In the genomic region with DNA sequence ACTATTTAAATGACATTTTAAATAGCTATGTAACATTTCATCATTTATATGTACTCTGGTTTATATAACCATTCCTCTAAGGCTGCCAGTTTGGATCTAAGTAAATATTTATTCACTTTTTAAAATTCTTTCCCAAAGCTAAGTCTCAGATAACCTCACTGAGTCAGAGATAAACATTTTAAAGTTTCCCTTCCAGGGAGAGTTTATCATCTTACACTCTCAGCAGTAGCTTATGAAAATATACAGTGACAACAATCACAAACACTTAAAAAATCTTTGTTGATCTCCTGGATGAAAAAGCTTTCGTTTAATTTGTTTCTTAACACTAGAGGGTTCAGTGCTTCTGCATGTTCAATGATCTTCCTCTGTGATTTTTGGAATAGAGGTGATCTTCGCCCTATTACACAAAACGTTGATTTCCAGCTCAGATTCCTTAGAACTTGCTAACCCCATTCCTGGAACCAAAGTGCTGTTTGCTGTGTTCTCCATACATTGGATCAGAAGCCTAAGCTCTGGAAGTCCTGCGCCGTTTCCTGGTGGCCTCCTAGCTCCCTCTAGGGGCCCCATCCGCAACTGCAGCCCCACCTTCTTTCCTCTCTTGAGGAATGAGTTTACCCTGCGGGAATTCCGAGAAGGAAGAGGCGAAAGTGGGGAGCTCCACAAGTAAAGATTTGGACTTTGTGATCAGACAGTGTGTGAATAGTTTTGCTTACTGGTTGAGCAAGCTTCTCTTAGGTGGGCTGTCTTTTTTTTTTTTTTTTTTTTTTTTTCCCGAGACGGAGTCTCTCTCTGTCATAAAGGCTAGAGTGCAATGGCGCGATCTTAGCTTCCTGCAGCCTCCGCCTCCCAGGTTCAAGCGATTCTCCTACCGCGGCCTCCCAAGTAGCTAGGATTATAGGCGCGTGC, we compare ENCODE assay signal across 8 cellular contexts. TPM values are rescaled to one million over a fixed set of nuclear protein-coding genes. Genes with fewer than 3 reads are reported as not detected.
DNase-seq lines count a peak whose midpoint lies in the region; ATAC-seq, FAIRE-seq and TF ChIP-seq lines count a peak whose summit lies in the region.

No MANE protein-coding gene starts in this region.

- dilution Hi-C loops in IMR-90 (cut with HindIII; ENCODE audit: low sequenced_read_pairs, unreplicated experiment), result no loop called here

- H2AK9ac ChIP-seq in IMR-90 (replicated peaks; ENCODE audit: low read depth, low read length, poor library complexity), result peak overlapping the region; percentile 37

- intact Hi-C loops in IMR-90 (cut with micrococcal nuclease) (loop anchor here (1.0 to 5.0 kb wide), 4 partner anchors 8 to 620 kb away; partner anchors contain the start of gene TMEM158), HepG2 (cut with micrococcal nuclease; ENCODE audit: unreplicated experiment) (loop anchor here (5.0 kb wide), 1 partner anchor 48 kb away; no protein-coding TSS in a partner anchor), stomach (cut with DNase I; ENCODE audit: low total_unique reads) (loop anchor here (5.0 kb wide), 2 partner anchors 68 to 148 kb away; partner anchors contain the start of gene LIMD1)

- H3K4me1 Mint-ChIP-seq in chondrocyte (ENCODE audit: low read depth), result peaks cover 35% of the 10 kb centered on the region

- no peaks in the 10 kb centered on the region for H3K79me2 ChIP-seq in HepG2 (ENCODE audit: insufficient read depth, low read length)

- peak overlapping the region; percentile 55 for H3K23ac ChIP-seq in IMR-90 (ENCODE audit: low read depth, low read length)

- peak overlapping the region; percentile 82 for H4K91ac ChIP-seq in IMR-90 (ENCODE audit: insufficient read depth, low read depth, low read length)

- peak; percentile 84 for ATAC-seq in IMR-90 (ENCODE audit: low read depth)
- peak; percentile 81 for ATAC-seq in HepG2
- no peak for ATAC-seq in HG02973 (IDR thresholded peaks at IDR 0.05; ENCODE audit: unreplicated experiment)
- no peak for ATAC-seq in HG02840 (IDR thresholded peaks at IDR 0.05; ENCODE audit: low FRiP score, unreplicated experiment)

- H4K20me1 ChIP-seq in IMR-90 (ENCODE audit: insufficient read depth, low read length) (peaks cover 18% of the 10 kb centered on the region; the same call in 1 of the 2 replicates), HepG2 (ENCODE audit: insufficient read depth, low read length) (no peaks in the 10 kb centered on the region; the same call in 1 of the 2 replicates)

- peak overlapping the region; percentile 83 for H3K27ac Mint-ChIP-seq in chondrocyte (ENCODE audit: unreplicated experiment)

- H3K9me3 Mint-ChIP-seq in chondrocyte (ENCODE audit: low read depth), result no peaks in the 10 kb centered on the region

- POLR2A ChIA-PET in IMR-90 (lab: Charles Lee; ENCODE audit: unreplicated experiment), result interaction anchor here (0.7 to 0.9 kb wide), 3 partner anchors 64 to 604 kb away, joined by 4 to 6 read pairs (median 5); no protein-coding TSS in a partner anchor
- POLR2A ChIA-PET in HepG2 (lab: Yijun Ruan, JAX), result interaction anchor here (0.6 to 1.6 kb wide), 10 partner anchors 13 to 335 kb away, joined by 3 to 9 read pairs (median 4); partner anchors contain the start of genes LIMD1 and SACM1L

- TF ChIP-seq RAD21 in IMR-90 (IDR thresholded peaks at IDR 0.05; ENCODE audit: low read length) (peak; percentile 75), HepG2 (CRISPR knock-in tag; IDR thresholded peaks at IDR 0.05) (peak; percentile 66)

- H3K4me1 ChIP-seq in IMR-90 (ENCODE audit: control insufficient read depth, insufficient read depth, low read length) (peaks cover 24% of the 10 kb centered on the region), HepG2 (ENCODE audit: insufficient read depth, low read length) (peaks cover 38% of the 10 kb centered on the region), stomach (peaks cover 17 to 50% (median 30%) of the 10 kb centered on the region in 4 donors)

- H3K27me3 ChIP-seq in IMR-90 (ENCODE audit: control insufficient read depth, insufficient read depth, low read length), result no peaks in the 10 kb centered on the region
- H3K27me3 ChIP-seq in HepG2 (ENCODE audit: control insufficient read depth in 1 of 2, insufficient read depth in 2 of 2, low read length in 2 of 2), result no peaks in the 10 kb centered on the region
- no peaks in the 10 kb centered on the region for H3K27me3 ChIP-seq in stomach

- H4K8ac ChIP-seq in IMR-90 (ENCODE audit: low read depth in 2 of 2, low read length in 2 of 2), result peak overlapping the region; percentile 0 to 43; a peak in 3 of 4 replicates

- H3K4me3 ChIP-seq in IMR-90 (ENCODE audit: insufficient read depth, low read depth, low read length), result no peak overlapping the region
- H3K4me3 ChIP-seq in HepG2 (replicated peaks in 1 of 3; ENCODE audit: insufficient read depth in 1 of 3, low read depth in 2 of 3, low read length in 3 of 3), result no peak overlapping the region
- no peak overlapping the region for H3K4me3 ChIP-seq in stomach

- peak overlapping the region; percentile 86 for H3K4ac ChIP-seq in IMR-90 (ENCODE audit: low read depth, low read length)

- TF ChIP-seq CTCF in IMR-90 (conservative IDR thresholded peaks at IDR 0.05; ENCODE audit: low read depth, low read length) (peak; percentile 92), chondrocyte (IDR thresholded peaks at IDR 0.05) (peak; percentile 90), HepG2 (CRISPR knock-in tag; IDR thresholded peaks at IDR 0.05) (peak; percentile 88), stomach (IDR thresholded peaks at IDR 0.05) (peak in 5 of 7 experiments; percentile 84 to 97 (median 88))

- peak overlapping the region; percentile 99 for H2AK5ac ChIP-seq in IMR-90 (ENCODE audit: low read depth, low read length)

- H3K27me3 Mint-ChIP-seq in chondrocyte (ENCODE audit: low read depth), result no peaks in the 10 kb centered on the region

- H3K4me2 ChIP-seq in IMR-90 (ENCODE audit: low read depth, low read length), result peak overlapping the region; percentile 32; the same call in 1 of the 2 replicates
- H3K4me2 ChIP-seq in HepG2 (ENCODE audit: low read depth, low read length), result no peak overlapping the region

- CTCF ChIA-PET in IMR-90 (lab: Yijun Ruan, JAX) (interaction anchor here (0.5 to 2.3 kb wide), 40 partner anchors 9 to 624 kb away, joined by 3 to 11 read pairs (median 3); partner anchors contain the start of gene LIMD1), HepG2 (lab: Yijun Ruan, JAX; ENCODE audit: low intra/inter-chr PET ratio, low total read pairs) (interaction anchor here (1.1 to 3.6 kb wide), 3 partner anchors 66 to 149 kb away, joined by 5 to 21 read pairs (median 10); partner anchors contain the start of gene LIMD1)

- FAIRE-seq in HepG2 (lab: Jason Lieb, UNC), result peak; percentile 66

- H2BK15ac ChIP-seq in IMR-90 (ENCODE audit: low read depth, low read length), result 0 out of 3 replicates have a peak overlapping the region, but pooled peaks have one; percentile 92

- WGBS in IMR-90 (ENCODE audit: extremely low coverage in 2 of 2, insufficient read length in 1 of 2), 2 experiments, result 95% methylated on average over 4 of the region's 19 CpGs; no CpG with 5 or more reads in 1 of the 2 experiments
- 56% methylated on average over 19 of the region's 19 CpGs for WGBS in HepG2 (ENCODE audit: low lambda C conversion rate)
- WGBS in stomach, 5 donors, result 55 to 64% (median 60%) methylated on average over 19 of the region's 19 CpGs

- no TSS peak for BruUV-seq in IMR-90 (replicated peaks; lab: Mats Ljungman, UMichigan)
- BruUV-seq in HepG2 (replicated peaks; lab: Mats Ljungman, UMichigan), result no TSS peak

- H3K36me3 ChIP-seq in IMR-90 (ENCODE audit: control insufficient read depth, insufficient read depth, low read length) (no peaks in the 10 kb centered on the region; the same call in 1 of the 2 replicates), HepG2 (replicated peaks in 1 of 2; ENCODE audit: control insufficient read depth in 1 of 2, insufficient read depth in 2 of 2, low read length in 2 of 2) (peaks cover 0 to 4% of the 10 kb centered on the region in 2 experiments; a peak in 1 of 5 replicates), stomach (peaks cover 0 to 5% (median 2%) of the 10 kb centered on the region in 4 donors)

- H3K36me3 Mint-ChIP-seq in chondrocyte (ENCODE audit: low read depth), result no peaks in the 10 kb centered on the region

- DNase-seq in DMS 273 (lab: John Stamatoyannopoulos, UW; ENCODE audit: unreplicated experiment), result peak; percentile 83
- peak; percentile 97 for DNase-seq in IMR-90
- DNase-seq in T-helper 9 cell, result peak; percentile 41
- DNase-seq in chondrocyte (ENCODE audit: low spot score), result no peak
- peak; percentile 81 for DNase-seq in HepG2 (ENCODE audit: low spot score)
- peak; percentile 84 for DNase-seq in stomach

- TF ChIP-seq POLR2A in IMR-90 (IDR thresholded peaks at IDR 0.05; ENCODE audit: low read depth, low read length), result no peak
- TF ChIP-seq POLR2A in HepG2 (IDR thresholded peaks at IDR 0.05; ENCODE audit: insufficient read depth in 1 of 2, low read depth in 2 of 2, low read length in 2 of 2), result no peak
- TF ChIP-seq POLR2A in stomach (IDR thresholded peaks at IDR 0.05), result no peak

- peak overlapping the region; percentile 88 for H4K5ac ChIP-seq in IMR-90 (ENCODE audit: low read depth, low read length)

- peak overlapping the region; percentile 38; the same call in 1 of the 2 replicates for H3K14ac ChIP-seq in IMR-90 (replicated peaks; ENCODE audit: low read depth, low read length)

- H2AFZ ChIP-seq in IMR-90 (replicated peaks; ENCODE audit: low read length, poor library complexity) (no peak overlapping the region), HepG2 (ENCODE audit: low read length) (no peak overlapping the region)

- TF ChIP-seq EP300 in HepG2 (IDR thresholded peaks at IDR 0.05; ENCODE audit: low read depth in 2 of 2, low read length in 2 of 2) (no peak), HepG2 (CRISPR knock-in tag; IDR thresholded peaks at IDR 0.05; ENCODE audit: borderline replicate concordance) (no peak), stomach (IDR thresholded peaks at IDR 0.05) (no peak)

- no peak overlapping the region for H3K4me3 Mint-ChIP-seq in chondrocyte (ENCODE audit: unreplicated experiment)

- H2BK20ac ChIP-seq in IMR-90 (ENCODE audit: low read depth, low read length), result peak overlapping the region; percentile 86

- H3K9ac ChIP-seq in IMR-90 (ENCODE audit: low read depth, low read length) (no peak overlapping the region), HepG2 (ENCODE audit: insufficient read depth, low read depth, low read length) (no peak overlapping the region)

- H3K27ac ChIP-seq in IMR-90 (ENCODE audit: insufficient read depth, low read length) (peak overlapping the region; percentile 96), HepG2 (ENCODE audit: extremely low read length, insufficient read depth, low read length) (no peak overlapping the region), stomach (peak overlapping the region in 3 of 5 donors; percentile 12 to 52 (median 47))

- peak overlapping the region; percentile 60 for H2BK120ac ChIP-seq in IMR-90 (ENCODE audit: low read depth, low read length)

- H3K79me1 ChIP-seq in IMR-90 (ENCODE audit: low read depth in 1 of 2, low read length in 2 of 2), result peaks cover 31 to 66% of the 10 kb centered on the region in 2 experiments

- peaks cover 2% of the 10 kb centered on the region; the same call in 1 of the 2 replicates for H3K9me3 ChIP-seq in IMR-90 (ENCODE audit: control insufficient read depth, insufficient read depth, low read length)
- no peaks in the 10 kb centered on the region for H3K9me3 ChIP-seq in HepG2 (ENCODE audit: low read length)
- H3K9me3 ChIP-seq in stomach, result no peaks in the 10 kb centered on the region

- H3K9me1 ChIP-seq in IMR-90 (ENCODE audit: insufficient read depth, low read length), result peaks cover 18% of the 10 kb centered on the region

- in situ Hi-C loops in IMR-90 (cut with MboI; ENCODE audit: low sequenced_read_pairs), result loop anchor here (5.0 to 10.0 kb wide), 4 partner anchors 65 to 623 kb away; partner anchors contain the start of gene LIMD1
- in situ Hi-C loops in HepG2 (cut with HindIII; ENCODE audit: extremely low pct_ligation_motif_present, low pct_unique_long_range_greater_than_20kb), result loop anchor here (5.0 to 10.0 kb wide), 3 partner anchors 68 to 435 kb away; partner anchors contain the start of genes LIMD1 and TMEM158

- H3K56ac ChIP-seq in IMR-90 (ENCODE audit: extremely low read depth, insufficient read depth, low read length), result 0 out of 2 replicates have a peak overlapping the region, but pooled peaks have one; percentile 7

- peak overlapping the region; percentile 96 for H3K18ac ChIP-seq in IMR-90 (ENCODE audit: low read depth, low read length)

- H2BK5ac ChIP-seq in IMR-90 (ENCODE audit: low read depth, low read length, poor library complexity, severe bottlenecking), result peak overlapping the region; percentile 90

RNA-seq across cellular contexts. Expression of gene SACM1L, which starts 29.3 kb away (rescaled TPM):
- 40.9 and 44.2 TPM in 2 replicates for total RNA-seq in IMR-90 (2012; rRNA removed)
- polyA plus RNA-seq in IMR-90 (2012; rRNA removed), result 12.8 and 19.0 TPM in 2 replicates
- polyA plus RNA-seq in IMR-90 (2012; cell fraction: cytosol; rRNA removed), result 1.8 and 2.5 TPM in 2 replicates
- polyA plus RNA-seq in IMR-90 (2012; cell fraction: nucleus; rRNA removed; ENCODE audit: low replicate concordance), result 7.0 and 36.5 TPM in 2 replicates
- 34.2 to 44.1 TPM (median 34.5 TPM) in 3 replicates for total RNA-seq in chondrocyte
- total RNA-seq in HepG2 (2016; rRNA removed; fragmentation: Illumina TruSeq; extraction: Trizol), result 27.8 and 37.4 TPM in 2 replicates
- 4.8 and 5.9 TPM in 2 replicates for total RNA-seq in HepG2 (2016; cell fraction: cytosol; rRNA removed; fragmentation: Illumina TruSeq; extraction: Trizol; ENCODE audit: low read depth)
- total RNA-seq in HepG2 (2016; cell fraction: insoluble cytoplasmic fraction; rRNA removed; fragmentation: Illumina TruSeq; extraction: Trizol), result 27.1 and 39.1 TPM in 2 replicates
- 9.6 and 11.6 TPM in 2 replicates for total RNA-seq in HepG2 (2016; cell fraction: membrane; rRNA removed; fragmentation: Illumina TruSeq; extraction: Trizol)
- total RNA-seq in HepG2 (2016; cell fraction: nucleus; rRNA removed; fragmentation: Illumina TruSeq; extraction: Trizol), result 42.5 and 44.3 TPM in 2 replicates
- polyA plus RNA-seq in HepG2 (2011; rRNA removed), result 12.0 and 15.1 TPM in 2 replicates
- 3.8 and 6.6 TPM in 2 replicates for polyA plus RNA-seq in HepG2 (2011; cell fraction: cytosol; rRNA removed)
- 12.4 and 14.3 TPM in 2 replicates for polyA plus RNA-seq in HepG2 (2011; cell fraction: nucleus; rRNA removed)
- 16.5 and 20.6 TPM in 2 replicates for polyA plus RNA-seq in HepG2 (2012)
- polyA plus RNA-seq in HepG2 (2016; cell fraction: cytosol; fragmentation: Illumina TruSeq; extraction: Trizol; ENCODE audit: low read depth), result 1.5 and 1.7 TPM in 2 replicates
- polyA plus RNA-seq in HepG2 (2016; cell fraction: insoluble cytoplasmic fraction; fragmentation: Illumina TruSeq; extraction: Trizol; ENCODE audit: low read depth), result 32.9 and 37.8 TPM in 2 replicates
- 4.5 and 5.1 TPM in 2 replicates for polyA plus RNA-seq in HepG2 (2016; cell fraction: membrane; fragmentation: Illumina TruSeq; extraction: Trizol; ENCODE audit: low read depth)
- polyA plus RNA-seq in HepG2 (2016; cell fraction: nucleus; fragmentation: Illumina TruSeq; extraction: Trizol; ENCODE audit: insufficient read depth, low read depth), result 52.6 and 65.8 TPM in 2 replicates
- 11.2 and 34.4 TPM in 2 replicates for polyA minus RNA-seq in HepG2 (2011; rRNA and poly(A)+ RNA removed; ENCODE audit: low replicate concordance)
- 13.3 and 19.4 TPM in 2 replicates for polyA minus RNA-seq in HepG2 (2011; cell fraction: cytosol; rRNA and poly(A)+ RNA removed)
- polyA minus RNA-seq in HepG2 (2011; cell fraction: nucleus; rRNA and poly(A)+ RNA removed), result 57.6 and 62.6 TPM in 2 replicates
- total RNA-seq in stomach, result 100 to 1,000 TPM in 2 of 5 donors, 10 to 100 TPM in 2, 1 to 10 TPM in 1; 9.8 to 118 (median 77.5) TPM
- 10 to 100 TPM; 15.4 to 17.9 (median 17.1) TPM for polyA plus RNA-seq in stomach

Comparison
In these comparisons a context has a peak if more than half of its experiments do, and no peak if none do; other contexts are left out.
1. ATAC-seq: peak in IMR-90 (single experiment) and HepG2 (single experiment); none in HG02973 (single experiment) and HG02840 (single experiment).
2. Peak in every context shown above with its lines, with median percentiles within 50 percentile points of each other: CTCF ChIP-seq.